ENCODE assay signal across 14 cellular contexts in genomic region chr7:27158436-27159277, GRCh38. TPM values are rescaled to one million over a fixed set of nuclear protein-coding genes. Genes with fewer than 3 reads are reported as not detected.
DNase-seq lines count a peak whose midpoint lies in the region; ATAC-seq, FAIRE-seq and TF ChIP-seq lines count a peak whose summit lies in the region.
"Had no signal": no experiment of that assay in that cellular context is flagged by ENCODE, and none has a peak within 500 bp of the region (broad histone marks: within the 10 kb centered on the region; RNA-seq: fewer than 3 reads in every experiment).

No MANE protein-coding gene starts in this region.

- H3K27me3 Mint-ChIP-seq in CD4-positive, alpha-beta T cell = peaks cover 96% of the 10 kb centered on the region
- peaks cover 87% of the 10 kb centered on the region for H3K27me3 Mint-ChIP-seq in dendritic cell treated with granulocyte-macrophage colony-stimulating factor and Interleukin-4, amounts not matched to agents 40 ng/mL and 50 ng/mL, for 4 days
- H3K27me3 Mint-ChIP-seq in neural crest cell (ENCODE audit: low read depth) = peaks cover 97% of the 10 kb centered on the region

- peaks cover 14 to 19% of the 10 kb centered on the region in 2 experiments for H3K36me3 ChIP-seq in HEK293 (ENCODE audit: control insufficient read depth in 2 of 2, insufficient read depth in 1 of 2, low read length in 2 of 2)
- H3K36me3 ChIP-seq: cardiac muscle cell had no signal

- peak overlapping the region; percentile 37 for H3K27ac Mint-ChIP-seq in CD4-positive, alpha-beta T cell
- no peak overlapping the region for H3K27ac Mint-ChIP-seq in dendritic cell treated with granulocyte-macrophage colony-stimulating factor and Interleukin-4, amounts not matched to agents 40 ng/mL and 50 ng/mL, for 4 days
- H3K27ac Mint-ChIP-seq in neural crest cell (ENCODE audit: unreplicated experiment) = no peak overlapping the region

- H3K4me3 ChIP-seq in HEK293 (ENCODE audit: low read depth, low read length) = no peak overlapping the region
- H3K4me3 ChIP-seq: cardiac muscle cell had no signal

- no peak for FAIRE-seq in HTR-8/SVneo (lab: Jason Lieb, UNC)
- FAIRE-seq: GM12892 had no signal

- H3K36me3 Mint-ChIP-seq in CD4-positive, alpha-beta T cell (ENCODE audit: low read depth) = no peaks in the 10 kb centered on the region
- no peaks in the 10 kb centered on the region for H3K36me3 Mint-ChIP-seq in dendritic cell treated with granulocyte-macrophage colony-stimulating factor and Interleukin-4, amounts not matched to agents 40 ng/mL and 50 ng/mL, for 4 days (ENCODE audit: low read depth)
- peaks cover 6% of the 10 kb centered on the region for H3K36me3 Mint-ChIP-seq in neural crest cell (ENCODE audit: low read depth)

- TF ChIP-seq CTCF in CD4-positive, alpha-beta T cell (IDR thresholded peaks at IDR 0.05) = no peak
- TF ChIP-seq CTCF in HEK293 (tag by site-specific recombination; IDR thresholded peaks at IDR 0.05) (no peak), neural crest cell (conservative IDR thresholded peaks at IDR 0.05) (no peak), GM10266 (IDR thresholded peaks at IDR 0.05; ENCODE audit: control insufficient read depth, insufficient read depth, low read depth, missing control alignments) (no peak)

- peaks cover 60% of the 10 kb centered on the region for H3K4me1 Mint-ChIP-seq in CD4-positive, alpha-beta T cell (ENCODE audit: low read depth)
- H3K4me1 Mint-ChIP-seq in dendritic cell treated with granulocyte-macrophage colony-stimulating factor and Interleukin-4, amounts not matched to agents 40 ng/mL and 50 ng/mL, for 4 days (ENCODE audit: low read depth) = peaks cover 62% of the 10 kb centered on the region
- H3K4me1 Mint-ChIP-seq in neural crest cell = peaks cover 21% of the 10 kb centered on the region

- POLR2A ChIA-PET in CD4-positive, alpha-beta T cell (lab: Charles Lee) = interaction anchor here (1.5 to 1.8 kb wide), 2 partner anchors 10 to 1297 kb away, joined by 4 to 5 read pairs; no protein-coding TSS in a partner anchor
- POLR2A ChIA-PET in HEK293 (lab: Yijun Ruan, JAX) = interaction anchor here (0.5 to 2.3 kb wide), 5 partner anchors 9 to 48 kb away, joined by 4 to 17 read pairs (median 4); partner anchors contain the start of genes HOXA11 and HOXA5

- no peaks in the 10 kb centered on the region for H3K9me3 ChIP-seq in CD4-positive, alpha-beta T cell (ENCODE audit: control insufficient read depth, low read length)
- H3K9me3 ChIP-seq in HEK293 (ENCODE audit: control insufficient read depth, insufficient read depth, low read depth, low read length) = no peaks in the 10 kb centered on the region
- H3K9me3 ChIP-seq: Caco-2 had no signal

- H3K9me3 Mint-ChIP-seq in CD4-positive, alpha-beta T cell = no peaks in the 10 kb centered on the region
- H3K9me3 Mint-ChIP-seq in dendritic cell treated with granulocyte-macrophage colony-stimulating factor and Interleukin-4, amounts not matched to agents 40 ng/mL and 50 ng/mL, for 4 days = no peaks in the 10 kb centered on the region
- no peaks in the 10 kb centered on the region for H3K9me3 Mint-ChIP-seq in neural crest cell

- CTCF ChIA-PET in CD4-positive, alpha-beta T cell (lab: Charles Lee) = interaction anchor here (1.0 to 1.8 kb wide), 7 partner anchors 8 to 789 kb away, joined by 3 to 12 read pairs (median 4); no protein-coding TSS in a partner anchor
- CTCF ChIA-PET in HEK293 (lab: Yijun Ruan, JAX) = interaction anchor here (0.6 to 1.6 kb wide), 11 partner anchors 9 to 1309 kb away, joined by 3 to 9 read pairs (median 3); no protein-coding TSS in a partner anchor

- peaks cover 95% of the 10 kb centered on the region for H3K27me3 ChIP-seq in CD4-positive, alpha-beta T cell (ENCODE audit: control insufficient read depth, insufficient read depth, low read length)

- no peak overlapping the region for H3K27ac ChIP-seq in CD4-positive, alpha-beta T cell (ENCODE audit: low read depth, low read length)
- peak overlapping the region; percentile 100 for H3K27ac ChIP-seq in HEK293 (ENCODE audit: extremely low read depth, low read depth, low read length)
- H3K27ac ChIP-seq: cardiac muscle cell, HL-60 had no signal

- ATAC-seq in CD4-positive, alpha-beta T cell (ENCODE audit: poor library complexity) = no peak

- peak in 1 of 10 experiments; percentile 32 for DNase-seq in CD4-positive, alpha-beta T cell
- DNase-seq in neural crest cell (ENCODE audit: low read depth, low spot score) (no peak), cerebellar nuclear complex (lab: John Stamatoyannopoulos, UW) (no peak), GM10266 (ENCODE audit: extremely low spot score) (no peak), dedifferentiated amniotic fluid mesenchymal stem cell (ENCODE audit: extremely low spot score) (no peak), HTR-8/SVneo (ENCODE audit: insufficient read length, low spot score) (no peak)
- DNase-seq: kidney glomerular epithelial cell, NCI-H1105 had no signal

- peaks cover 12% of the 10 kb centered on the region for H3K4me1 ChIP-seq in HEK293 (ENCODE audit: control insufficient read depth, insufficient read depth, low read length)

- intact Hi-C loops in CD4-positive, alpha-beta T cell (cut with DNase I, micrococcal nuclease) = loop anchor here in 1 of 2 experiments (5.0 kb wide), 1 partner anchor 956 kb away; the partner anchor contains the start of genes CBX3 and HNRNPA2B1
- intact Hi-C loops in dendritic cell treated with granulocyte-macrophage colony-stimulating factor and Interleukin-4, amounts not matched to agents 40 ng/mL and 50 ng/mL, for 4 days (cut with micrococcal nuclease) = loop anchor here (10.0 kb wide), 1 partner anchor 64 kb away; the partner anchor contains the start of gene HOXA1

- peak overlapping the region; percentile 59 for H3K4me3 Mint-ChIP-seq in CD4-positive, alpha-beta T cell
- peak overlapping the region; percentile 25 for H3K4me3 Mint-ChIP-seq in dendritic cell treated with granulocyte-macrophage colony-stimulating factor and Interleukin-4, amounts not matched to agents 40 ng/mL and 50 ng/mL, for 4 days
- H3K4me3 Mint-ChIP-seq in neural crest cell = peak overlapping the region; percentile 77

TF ChIP-seq in HEK293, 187 proteins besides CTCF, POLR2A, EP300 and RAD21:
- 0 out of 2 replicates have a peak, but pooled peaks have one; percentile 6 for TF ChIP-seq ZFHX2 (tag by site-specific recombination; conservative IDR thresholded peaks at IDR 0.05)
- 0 out of 2 replicates have a peak, but pooled peaks have one; percentile 21 for TF ChIP-seq ZNF600 (tag by site-specific recombination; IDR thresholded peaks at IDR 0.05)
- TF ChIP-seq ZNF596 (tag by site-specific recombination; IDR thresholded peaks at IDR 0.05) = 0 out of 2 replicates have a peak, but pooled peaks have one; percentile 2
- no peak for TF ChIP-seq ZNF629 (tag by site-specific recombination; IDR thresholded peaks at IDR 0.05)

RNA-seq across cellular contexts. Expression of gene HOXA7, which starts 2.2 kb away (rescaled TPM):
- not detected for total RNA-seq in CD4-positive, alpha-beta T cell
- total RNA-seq in neural crest cell = 7.1 and 8.8 TPM in 2 replicates
- total RNA-seq: cardiac muscle cell had no signal

RNA-seq across cellular contexts. Expression of gene HOXA3, which starts 6.3 kb away (rescaled TPM):
- total RNA-seq in CD4-positive, alpha-beta T cell = not detected
- 10.6 and 11.3 TPM in 2 replicates for total RNA-seq in neural crest cell

RNA-seq across cellular contexts. Expression of gene HOXA9, which starts 6.7 kb away (rescaled TPM):
- not detected for total RNA-seq in CD4-positive, alpha-beta T cell
- 9.0 and 10.0 TPM in 2 replicates for total RNA-seq in neural crest cell
- total RNA-seq: cardiac muscle cell had no signal

RNA-seq across cellular contexts. Expression of gene HOXA6, which starts 11.1 kb away (rescaled TPM):
- total RNA-seq in CD4-positive, alpha-beta T cell = not detected
- total RNA-seq in neural crest cell = 1.6 and 2.0 TPM in 2 replicates
- total RNA-seq: cardiac muscle cell had no signal

RNA-seq across cellular contexts. Expression of gene HOXA5, which starts 15.2 kb away (rescaled TPM):
- total RNA-seq in CD4-positive, alpha-beta T cell = not detected
- total RNA-seq in neural crest cell = 3.2 and 4.3 TPM in 2 replicates
- total RNA-seq: cardiac muscle cell had no signal

Comparison
In these comparisons a context has a peak if more than half of its experiments do, and no peak if none do; other contexts are left out.
1. H3K4me3 Mint-ChIP-seq: peak in every context shown above with its lines; median percentile 77 in neural crest cell; 59 in CD4-positive, alpha-beta T cell; 25 in dendritic cell treated with granulocyte-macrophage colony-stimulating factor and Interleukin-4, amounts not matched to agents 40 ng/mL and 50 ng/mL, for 4 days.
2. RNA of gene HOXA3, which starts 6.3 kb away (total RNA-seq): 10.6 to 11.3 TPM in neural crest cell; not detected in CD4-positive, alpha-beta T cell; every median in the first group is over 10 times any median in the second.